ENCODE assay signal across 6 cellular contexts in genomic region chr2:103151046-103151445, GRCh38.
"Had no signal": no experiment of that assay in that cellular context is flagged by ENCODE, and none has a peak within 500 bp of the region (broad histone marks: within the 10 kb centered on the region; RNA-seq: fewer than 3 reads in every experiment).

No MANE protein-coding gene starts in this region.

- H3K36me3 Mint-ChIP-seq: IgD-negative memory B cell had no signal

- H3K27me3 Mint-ChIP-seq: IgD-negative memory B cell had no signal

- H2AFZ ChIP-seq: GM23338 had no signal

- H3K4me3 Mint-ChIP-seq: GM23338, H9, IgD-negative memory B cell had no signal

- H3K27ac Mint-ChIP-seq: GM23338, H9, IgD-negative memory B cell had no signal

- H3K4me3 ChIP-seq: GM23338 had no signal

- H3K4me1 Mint-ChIP-seq: H9, IgD-negative memory B cell had no signal

- ATAC-seq: GM23338, HepG2 had no signal

- H3K27ac ChIP-seq: HL-60 had no signal

- H3K4me2 ChIP-seq: GM23338 had no signal

- DNase-seq: H9, HCEC 1CT had no signal
